In genomic region chr13:78593652-78594494, GRCh38 we compare ENCODE assay signal across 14 cellular contexts. TPM values are rescaled to one million over a fixed set of nuclear protein-coding genes. Genes with fewer than 3 reads are reported as not detected.
A peak's percentile ranks its signal among the peaks of the same experiment; 100 is the strongest.
DNase-seq lines count a peak whose midpoint lies in the region; ATAC-seq and TF ChIP-seq lines count a peak whose summit lies in the region.
"Had no signal": no experiment of that assay in that cellular context is flagged by ENCODE, and none has a peak within 500 bp of the region (broad histone marks: within the 10 kb centered on the region; RNA-seq: fewer than 3 reads in every experiment).

No MANE protein-coding gene starts in this region.

- intact Hi-C loops in testis (cut with DNase I; ENCODE audit: low total_unique reads), result no loop called here

- TF ChIP-seq CTCF in testis (IDR thresholded peaks at IDR 0.05), result no peak

- H3K27me3 ChIP-seq in ectodermal cell (ENCODE audit: control insufficient read depth, insufficient read depth, low read length, poor library complexity, severe bottlenecking) (peaks cover 100% of the 10 kb centered on the region), testis (peaks cover 3% of the 10 kb centered on the region)

- no peaks in the 10 kb centered on the region for H3K9me3 ChIP-seq in ectodermal cell (ENCODE audit: control insufficient read depth, low read length)
- H3K9me3 ChIP-seq in testis, result no peaks in the 10 kb centered on the region

- no peak for TF ChIP-seq POLR2A in testis (IDR thresholded peaks at IDR 0.05)

- peaks cover 70% of the 10 kb centered on the region for H3K27me3 Mint-ChIP-seq in activated naive CD4-positive, alpha-beta T cell treated with anti-CD3 and anti-CD28 coated beads, Interleukin-2, amount 50 U/mL, for 24 hours
- peaks cover 58 to 72% of the 10 kb centered on the region in 2 donors for H3K27me3 Mint-ChIP-seq in stimulated activated naive B cell treated with anti-CD40 and anti-IgM and Interleukin-4, amounts not matched to agents 10 μg/mL and 1 μg/mL and 100 μg/mL, for 72 hours

- H3K27ac ChIP-seq in ectodermal cell (ENCODE audit: insufficient read depth, low read depth, low read length, poor library complexity, severe bottlenecking) (no peak overlapping the region), testis (no peak overlapping the region)
- H3K27ac ChIP-seq: VCaP had no signal

- DNase-seq in activated naive CD4-positive, alpha-beta T cell (lab: John Stamatoyannopoulos, UW), result no peak
- DNase-seq in NCI-H1417 treated with DMSO at 0.1 percent for 48 hours (lab: John Stamatoyannopoulos, UW) (peak; percentile 54), islet precursor cell (no peak), testis (no peak)
- no peak for DNase-seq in stimulated activated naive B cell treated with anti-CD40 and anti-IgM and Interleukin-4, amounts not matched to agents 10 μg/mL and 1 μg/mL and 100 μg/mL, for 72 hours
- DNase-seq: activated T-cell treated with anti-CD3 and anti-CD28 coated beads for 4 hours; effector memory CD4-positive, alpha-beta T cell; left cardiac atrium had no signal

- peaks cover 12% of the 10 kb centered on the region for H3K4me1 ChIP-seq in ectodermal cell (ENCODE audit: control insufficient read depth, insufficient read depth, low read length)
- no peaks in the 10 kb centered on the region for H3K4me1 ChIP-seq in testis

- peak overlapping the region; percentile 46 for H3K27ac Mint-ChIP-seq in activated naive CD4-positive, alpha-beta T cell treated with anti-CD3 and anti-CD28 coated beads, Interleukin-2, amount 50 U/mL, for 24 hours
- peak overlapping the region; percentile 89 for H3K27ac Mint-ChIP-seq in stimulated activated naive B cell treated with anti-CD40 and anti-IgM and Interleukin-4, amounts not matched to agents 10 μg/mL and 1 μg/mL and 100 μg/mL, for 72 hours
- H3K27ac Mint-ChIP-seq: nephron had no signal

- 1% methylated on average over 31 of the region's 31 CpGs for WGBS in ectodermal cell, 2 experiments
- WGBS in testis, 2 donors, result 9 to 11% methylated on average over 31 of the region's 31 CpGs

- no peak for ATAC-seq in stimulated activated naive B cell treated with anti-CD40 and anti-IgM and Interleukin-4, amounts not matched to agents 10 μg/mL and 1 μg/mL and 100 μg/mL, for 72 hours (replicated peaks)
- ATAC-seq in GM21423 (IDR thresholded peaks at IDR 0.05; ENCODE audit: unreplicated experiment), result no peak
- ATAC-seq: left cardiac atrium had no signal

- no peaks in the 10 kb centered on the region for H3K4me1 Mint-ChIP-seq in activated naive CD4-positive, alpha-beta T cell treated with anti-CD3 and anti-CD28 coated beads, Interleukin-2, amount 50 U/mL, for 24 hours
- peaks cover 6 to 20% of the 10 kb centered on the region in 2 donors for H3K4me1 Mint-ChIP-seq in stimulated activated naive B cell treated with anti-CD40 and anti-IgM and Interleukin-4, amounts not matched to agents 10 μg/mL and 1 μg/mL and 100 μg/mL, for 72 hours

- H3K9me3 Mint-ChIP-seq in activated naive CD4-positive, alpha-beta T cell treated with anti-CD3 and anti-CD28 coated beads, Interleukin-2, amount 50 U/mL, for 24 hours, result peaks cover 37% of the 10 kb centered on the region
- peaks cover 11% of the 10 kb centered on the region in 2 donors for H3K9me3 Mint-ChIP-seq in stimulated activated naive B cell treated with anti-CD40 and anti-IgM and Interleukin-4, amounts not matched to agents 10 μg/mL and 1 μg/mL and 100 μg/mL, for 72 hours

- H3K36me3 ChIP-seq in ectodermal cell (ENCODE audit: control insufficient read depth, insufficient read depth, low read length), result no peaks in the 10 kb centered on the region
- H3K36me3 ChIP-seq in testis (ENCODE audit: low read depth, missing control alignments), result no peaks in the 10 kb centered on the region

- H3K36me3 Mint-ChIP-seq in activated naive CD4-positive, alpha-beta T cell treated with anti-CD3 and anti-CD28 coated beads, Interleukin-2, amount 50 U/mL, for 24 hours, result peaks cover 10% of the 10 kb centered on the region
- H3K36me3 Mint-ChIP-seq in stimulated activated naive B cell treated with anti-CD40 and anti-IgM and Interleukin-4, amounts not matched to agents 10 μg/mL and 1 μg/mL and 100 μg/mL, for 72 hours, result peaks cover 6 to 8% of the 10 kb centered on the region in 2 donors

- H3K4me3 ChIP-seq in ectodermal cell (ENCODE audit: insufficient read depth, low read depth, low read length) (peak overlapping the region; percentile 17), testis (no peak overlapping the region)

- H3K4me3 Mint-ChIP-seq in activated naive CD4-positive, alpha-beta T cell treated with anti-CD3 and anti-CD28 coated beads, Interleukin-2, amount 50 U/mL, for 24 hours, result no peak overlapping the region
- peak overlapping the region in 1 of 2 donors; percentile 51 for H3K4me3 Mint-ChIP-seq in stimulated activated naive B cell treated with anti-CD40 and anti-IgM and Interleukin-4, amounts not matched to agents 10 μg/mL and 1 μg/mL and 100 μg/mL, for 72 hours

RNA-seq across cellular contexts. Expression of gene POU4F1, which starts 9.5 kb away (rescaled TPM):
- polyA plus RNA-seq in ectodermal cell (2013, experiment 1 of 4), result 60.7 TPM
- 96.6 TPM for polyA plus RNA-seq in ectodermal cell (2013, experiment 2 of 4)
- 70.1 TPM for polyA plus RNA-seq in ectodermal cell (2013, experiment 3 of 4)
- 85.4 TPM for polyA plus RNA-seq in ectodermal cell (2013, experiment 4 of 4)
- 1 to 10 TPM; 1.2 to 1.3 TPM for total RNA-seq in testis
- 0.57 TPM for polyA plus RNA-seq in testis (ENCODE audit: insufficient read depth, low read depth, low replicate concordance)
- total RNA-seq: left cardiac atrium had no signal
- polyA plus RNA-seq: BJ had no signal
